1 cellular context compared by ENCODE assay signal in genomic region chr17:49996495-49997255, GRCh38.
TF ChIP-seq lines count a peak whose summit lies in the region.

No MANE protein-coding gene starts in this region.

TF ChIP-seq in HEK293, 187 proteins besides CTCF, POLR2A, EP300 and RAD21 (continued from another document):
- TF ChIP-seq, protein P1, sequence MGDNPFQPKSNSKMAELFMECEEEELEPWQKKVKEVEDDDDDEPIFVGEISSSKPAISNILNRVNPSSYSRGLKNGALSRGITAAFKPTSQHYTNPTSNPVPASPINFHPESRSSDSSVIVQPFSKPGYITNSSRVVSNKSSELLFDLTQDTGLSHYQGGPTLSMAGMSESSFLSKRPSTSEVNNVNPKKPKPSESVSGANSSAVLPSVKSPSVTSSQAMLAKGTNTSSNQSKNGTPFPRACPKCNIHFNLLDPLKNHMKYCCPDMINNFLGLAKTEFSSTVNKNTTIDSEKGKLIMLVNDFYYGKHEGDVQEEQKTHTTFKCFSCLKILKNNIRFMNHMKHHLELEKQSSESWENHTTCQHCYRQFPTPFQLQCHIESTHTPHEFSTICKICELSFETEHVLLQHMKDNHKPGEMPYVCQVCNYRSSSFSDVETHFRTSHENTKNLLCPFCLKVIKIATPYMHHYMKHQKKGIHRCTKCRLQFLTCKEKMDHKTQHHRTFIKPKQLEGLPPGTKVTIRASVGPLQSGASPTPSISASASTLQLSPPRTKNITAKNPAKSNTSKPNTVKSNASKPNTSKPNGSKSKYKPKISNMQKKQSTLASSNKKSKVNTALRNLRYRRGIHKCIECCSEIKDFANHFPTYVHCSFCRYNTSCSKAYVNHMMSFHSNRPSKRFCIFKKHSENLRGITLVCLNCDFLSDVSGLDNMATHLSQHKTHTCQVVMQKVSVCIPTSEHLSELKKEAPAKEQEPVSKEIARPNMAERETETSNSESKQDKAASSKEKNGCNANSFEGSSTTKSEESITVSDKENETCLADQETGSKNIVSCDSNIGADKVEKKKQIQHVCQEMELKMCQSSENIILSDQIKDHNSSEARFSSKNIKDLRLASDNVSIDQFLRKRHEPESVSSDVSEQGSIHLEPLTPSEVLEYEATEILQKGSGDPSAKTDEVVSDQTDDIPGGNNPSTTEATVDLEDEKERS (tag by site-specific recombination; IDR thresholded peaks at IDR 0.05), result peak; percentile 15; the same call in 1 of the 2 replicates
